In the genomic region with DNA sequence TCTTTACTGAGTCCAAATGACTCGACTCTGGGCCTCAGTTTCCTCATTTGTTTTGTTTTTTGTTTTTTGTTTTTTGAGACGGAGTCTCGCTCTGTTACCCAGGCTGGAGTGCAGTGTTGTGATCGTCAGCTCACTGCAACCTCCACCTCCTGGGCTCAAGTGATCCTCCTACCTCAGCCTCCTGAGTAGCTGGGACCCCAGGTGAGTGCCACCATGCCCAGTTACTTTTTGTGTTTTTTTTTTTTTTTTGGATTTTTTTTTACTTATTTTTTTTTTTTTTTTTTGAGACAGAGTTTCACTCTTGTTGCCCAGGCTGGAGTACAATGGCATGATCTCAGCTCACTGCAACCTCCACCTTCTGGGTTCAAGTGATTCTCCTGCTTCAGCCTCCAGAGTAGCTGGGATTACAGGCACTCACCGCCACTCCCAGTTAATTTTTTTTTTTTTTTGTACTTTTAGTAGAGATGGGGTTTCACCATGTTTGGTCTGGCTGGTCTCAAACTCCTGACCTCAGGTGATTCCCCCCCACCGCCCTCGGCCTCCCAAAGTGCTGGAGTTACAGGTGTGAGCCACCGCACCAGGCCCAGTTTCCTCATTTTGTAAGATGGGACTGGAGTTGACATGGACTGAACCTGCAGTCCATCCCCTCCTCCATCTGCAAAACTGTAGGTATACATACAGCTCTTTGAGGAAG, we compare ENCODE assay signal across 1 cellular context.
A peak's percentile ranks its signal among the peaks of the same experiment; 100 is the strongest.
TF ChIP-seq lines count a peak whose summit lies in the region.

No MANE protein-coding gene starts in this region.

TF ChIP-seq in HepG2, 621 proteins besides CTCF, POLR2A, EP300 and RAD21:
- TF ChIP-seq ZNF563 (CRISPR knock-in tag; IDR thresholded peaks at IDR 0.05) = peak; percentile 49; the same call in 1 of the 2 replicates
- TF ChIP-seq ZNF460 (CRISPR knock-in tag; IDR thresholded peaks at IDR 0.05; ENCODE audit: borderline replicate concordance) = peak; percentile 49; the same call in 1 of the 2 replicates
- TF ChIP-seq, protein P1, sequence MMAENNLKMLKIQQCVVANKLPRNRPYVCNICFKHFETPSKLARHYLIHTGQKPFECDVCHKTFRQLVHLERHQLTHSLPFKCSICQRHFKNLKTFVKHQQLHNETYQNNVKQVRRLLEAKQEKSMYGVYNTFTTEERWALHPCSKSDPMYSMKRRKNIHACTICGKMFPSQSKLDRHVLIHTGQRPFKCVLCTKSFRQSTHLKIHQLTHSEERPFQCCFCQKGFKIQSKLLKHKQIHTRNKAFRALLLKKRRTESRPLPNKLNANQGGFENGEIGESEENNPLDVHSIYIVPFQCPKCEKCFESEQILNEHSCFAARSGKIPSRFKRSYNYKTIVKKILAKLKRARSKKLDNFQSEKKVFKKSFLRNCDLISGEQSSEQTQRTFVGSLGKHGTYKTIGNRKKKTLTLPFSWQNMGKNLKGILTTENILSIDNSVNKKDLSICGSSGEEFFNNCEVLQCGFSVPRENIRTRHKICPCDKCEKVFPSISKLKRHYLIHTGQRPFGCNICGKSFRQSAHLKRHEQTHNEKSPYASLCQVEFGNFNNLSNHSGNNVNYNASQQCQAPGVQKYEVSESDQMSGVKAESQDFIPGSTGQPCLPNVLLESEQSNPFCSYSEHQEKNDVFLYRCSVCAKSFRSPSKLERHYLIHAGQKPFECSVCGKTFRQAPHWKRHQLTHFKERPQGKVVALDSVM (CRISPR knock-in tag; IDR thresholded peaks at IDR 0.05) = 0 out of 2 replicates have a peak, but pooled peaks have one; percentile 13
- 0 out of 2 replicates have a peak, but pooled peaks have one; percentile 5 for TF ChIP-seq HIVEP1 (CRISPR knock-in tag; IDR thresholded peaks at IDR 0.05)
- 0 out of 2 replicates have a peak, but pooled peaks have one; percentile 30 for TF ChIP-seq CCDC6 (CRISPR knock-in tag; IDR thresholded peaks at IDR 0.05)
- 0 out of 2 replicates have a peak, but pooled peaks have one; percentile 11 for TF ChIP-seq ZNF564 (CRISPR knock-in tag; IDR thresholded peaks at IDR 0.05)
